8 cellular contexts compared by ENCODE assay signal in the genomic region with DNA sequence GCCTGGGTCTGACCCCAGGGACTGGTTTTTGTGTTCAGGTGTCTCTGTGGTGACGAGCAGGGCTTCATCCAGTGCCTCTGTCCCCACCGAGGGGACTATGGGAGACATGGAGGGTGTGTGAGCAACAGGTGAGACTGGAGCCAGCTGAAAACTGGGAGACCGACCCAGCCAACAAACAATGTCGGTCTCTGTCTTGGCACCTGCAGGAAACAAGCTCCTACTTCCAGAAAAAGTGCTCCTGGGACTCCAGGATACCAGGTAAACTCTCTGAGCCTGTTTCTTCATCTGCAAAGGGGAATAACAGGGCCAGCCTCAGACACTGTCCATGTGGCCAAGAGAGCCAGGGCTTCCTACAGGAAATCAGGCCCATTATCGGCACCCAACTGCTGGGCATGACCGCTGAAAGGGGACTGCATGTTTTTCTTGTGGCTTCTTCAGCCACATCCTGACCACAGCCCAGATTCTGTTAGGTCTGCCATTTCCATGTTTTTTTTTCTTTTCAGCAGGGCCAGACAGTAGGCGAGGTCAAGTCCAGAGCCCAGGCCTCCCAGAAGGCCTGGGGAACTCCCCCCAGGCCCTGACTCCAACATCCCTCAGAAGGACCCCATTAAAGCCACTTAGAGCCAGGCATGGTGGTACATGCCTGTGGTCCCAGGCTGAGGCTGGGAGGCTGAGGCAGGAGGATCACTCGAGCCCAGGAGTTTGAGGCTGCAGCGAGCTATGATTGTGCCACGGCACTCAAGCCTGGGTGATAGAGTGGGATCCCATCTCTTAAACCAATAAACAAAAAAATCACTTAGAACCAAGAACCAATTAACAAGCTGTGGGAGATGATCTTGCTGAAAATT. TPM values are rescaled to one million over a fixed set of nuclear protein-coding genes. Genes with fewer than 3 reads are reported as not detected.
DNase-seq lines count a peak whose midpoint lies in the region; ATAC-seq and TF ChIP-seq lines count a peak whose summit lies in the region.

No MANE protein-coding gene starts in this region.

- ATAC-seq in GM18858 (IDR thresholded peaks at IDR 0.05; ENCODE audit: unreplicated experiment): peak; percentile 25
- ATAC-seq in HG03280 (IDR thresholded peaks at IDR 0.05; ENCODE audit: unreplicated experiment): peak; percentile 16
- ATAC-seq in activated B cell treated with CpG ODN at 0.5 μM for 24 hours (ENCODE audit: low read depth): peak; percentile 23
- ATAC-seq in HG02798 (IDR thresholded peaks at IDR 0.05; ENCODE audit: poor library complexity, unreplicated experiment): no peak

- H3K27me3 ChIP-seq in iPS-20b (ENCODE audit: insufficient read depth, low read length): no peaks in the 10 kb centered on the region
- no peaks in the 10 kb centered on the region for H3K27me3 ChIP-seq in stomach smooth muscle (ENCODE audit: control insufficient read depth in 1 of 2, insufficient read depth in 2 of 2, low read length in 2 of 2)

- H3K4me1 Mint-ChIP-seq in activated B cell treated with CpG ODN at 0.5 μM for 24 hours: peaks cover 49% of the 10 kb centered on the region

- H3K27ac Mint-ChIP-seq in activated B cell treated with CpG ODN at 0.5 μM for 24 hours: peak overlapping the region; percentile 93

- intact Hi-C loops in activated B cell treated with CpG ODN at 0.5 μM for 24 hours (cut with micrococcal nuclease): loop anchor here (5.0 kb wide), 2 partner anchors 41 to 106 kb away; a partner anchor contains a TSS

- no peak for DNase-seq in activated B cell treated with CpG ODN at 0.5 μM for 24 hours
- DNase-seq in NCI-H2227 treated with DMSO at 0.1 percent for 48 hours (lab: John Stamatoyannopoulos, UW): no peak
- no peak for DNase-seq in NCI-H2081 treated with DMSO at 0.1 percent for 48 hours (lab: John Stamatoyannopoulos, UW)

- CTCF ChIA-PET in activated B cell treated with CpG ODN at 0.5 μM for 24 hours (lab: Charles Lee): interaction anchor here (1.9 kb wide), 1 partner anchor 59 kb away, joined by 7 read pairs; no protein-coding TSS in a partner anchor

- peaks cover 32% of the 10 kb centered on the region for H3K36me3 Mint-ChIP-seq in activated B cell treated with CpG ODN at 0.5 μM for 24 hours (ENCODE audit: low read depth)

- POLR2A ChIA-PET in activated B cell treated with CpG ODN at 0.5 μM for 24 hours (lab: Charles Lee): interaction anchor here (0.5 to 3.3 kb wide), 14 partner anchors 8 to 453 kb away, joined by 3 to 60 read pairs (median 5); a partner anchor contains a TSS

- peak overlapping the region; percentile 92 for H3K4me3 Mint-ChIP-seq in activated B cell treated with CpG ODN at 0.5 μM for 24 hours

- peaks cover 11% of the 10 kb centered on the region; the same call in 1 of the 2 replicates for H3K4me1 ChIP-seq in iPS-20b (ENCODE audit: insufficient read depth, low read length)
- H3K4me1 ChIP-seq in stomach smooth muscle (ENCODE audit: control insufficient read depth, insufficient read depth, low read length): peaks cover 10% of the 10 kb centered on the region

- H3K9me3 Mint-ChIP-seq in activated B cell treated with CpG ODN at 0.5 μM for 24 hours: no peaks in the 10 kb centered on the region

- H3K36me3 ChIP-seq in iPS-20b (ENCODE audit: insufficient read depth, low read depth, low read length) (peaks cover 7% of the 10 kb centered on the region), stomach smooth muscle (ENCODE audit: control insufficient read depth in 2 of 2, insufficient read depth in 2 of 2, low read length in 2 of 2) (no peaks in the 10 kb centered on the region)

- TF ChIP-seq CTCF in activated B cell treated with CpG ODN at 0.5 μM for 24 hours (IDR thresholded peaks at IDR 0.05): no peak

- no peaks in the 10 kb centered on the region for H3K27me3 Mint-ChIP-seq in activated B cell treated with CpG ODN at 0.5 μM for 24 hours

- no peaks in the 10 kb centered on the region for H3K9me3 ChIP-seq in iPS-20b (ENCODE audit: insufficient read depth, low read depth, low read length)
- H3K9me3 ChIP-seq in stomach smooth muscle (ENCODE audit: control insufficient read depth in 2 of 2, low read length in 2 of 2): no peaks in the 10 kb centered on the region

- H3K4me3 ChIP-seq in iPS-20b (ENCODE audit: low read length) (peak overlapping the region; percentile 14; the same call in 1 of the 2 replicates), stomach smooth muscle (ENCODE audit: low read length in 2 of 2) (peak overlapping the region in 1 of 2 donors; percentile 69)

- H3K27ac ChIP-seq in iPS-20b (ENCODE audit: low read length): no peak overlapping the region
- peak overlapping the region; percentile 53 for H3K27ac ChIP-seq in stomach smooth muscle (ENCODE audit: low read length)

- H3K9ac ChIP-seq in iPS-20b (ENCODE audit: low read depth, low read length): peak overlapping the region; percentile 21; the same call in 1 of the 2 replicates
- no peak overlapping the region for H3K9ac ChIP-seq in stomach smooth muscle (ENCODE audit: low read length in 2 of 2)

RNA-seq across cellular contexts. Expression of a gene that starts 0.8 kb away (rescaled TPM):
- 120 and 121 TPM in 2 replicates for total RNA-seq in activated B cell treated with CpG ODN at 0.5 μM for 24 hours

RNA-seq across cellular contexts. Expression of a gene that starts 12.3 kb away (rescaled TPM):
- total RNA-seq in activated B cell treated with CpG ODN at 0.5 μM for 24 hours: 1.7 and 3.9 TPM in 2 replicates

RNA-seq across cellular contexts. Expression of a gene that starts 13.6 kb away (rescaled TPM):
- total RNA-seq in activated B cell treated with CpG ODN at 0.5 μM for 24 hours: 22.8 and 23.3 TPM in 2 replicates

RNA-seq across cellular contexts. Expression of a gene that starts 29.1 kb away (rescaled TPM):
- 0.84 TPM in 1 of 2 replicates, not detected in the other for total RNA-seq in activated B cell treated with CpG ODN at 0.5 μM for 24 hours

RNA-seq across cellular contexts. Expression of a gene that starts 42.2 kb away (rescaled TPM):
- not detected in 2 replicates for total RNA-seq in activated B cell treated with CpG ODN at 0.5 μM for 24 hours
